Comparison of ENCODE assay signal across 2 cellular contexts in the genomic region with DNA sequence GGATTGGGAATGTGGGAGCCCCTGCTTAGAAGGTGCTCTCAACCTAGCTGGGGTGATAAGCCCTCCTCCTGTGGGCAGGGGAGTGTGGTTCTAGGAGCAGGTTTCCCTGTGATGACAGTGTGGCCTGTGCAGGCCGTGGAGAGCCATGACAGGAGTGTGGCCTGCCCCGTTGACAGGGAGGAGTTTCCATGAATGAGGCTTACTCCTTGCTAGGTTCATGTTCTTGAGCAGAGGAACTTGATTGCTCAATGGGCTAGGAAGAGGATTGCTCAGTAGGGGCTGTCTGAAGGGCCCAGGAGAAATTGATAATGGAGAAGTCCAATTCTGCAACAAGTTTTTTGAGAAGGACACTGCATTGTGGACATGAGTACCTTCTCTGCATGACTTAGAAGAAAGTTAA.
A peak's percentile ranks its signal among the peaks of the same experiment; 100 is the strongest.
TF ChIP-seq lines count a peak whose summit lies in the region.

No MANE protein-coding gene starts in this region.

TF ChIP-seq in K562, 482 proteins besides CTCF, POLR2A, EP300 and RAD21 (continued from another document):
- TF ChIP-seq, protein P1, sequence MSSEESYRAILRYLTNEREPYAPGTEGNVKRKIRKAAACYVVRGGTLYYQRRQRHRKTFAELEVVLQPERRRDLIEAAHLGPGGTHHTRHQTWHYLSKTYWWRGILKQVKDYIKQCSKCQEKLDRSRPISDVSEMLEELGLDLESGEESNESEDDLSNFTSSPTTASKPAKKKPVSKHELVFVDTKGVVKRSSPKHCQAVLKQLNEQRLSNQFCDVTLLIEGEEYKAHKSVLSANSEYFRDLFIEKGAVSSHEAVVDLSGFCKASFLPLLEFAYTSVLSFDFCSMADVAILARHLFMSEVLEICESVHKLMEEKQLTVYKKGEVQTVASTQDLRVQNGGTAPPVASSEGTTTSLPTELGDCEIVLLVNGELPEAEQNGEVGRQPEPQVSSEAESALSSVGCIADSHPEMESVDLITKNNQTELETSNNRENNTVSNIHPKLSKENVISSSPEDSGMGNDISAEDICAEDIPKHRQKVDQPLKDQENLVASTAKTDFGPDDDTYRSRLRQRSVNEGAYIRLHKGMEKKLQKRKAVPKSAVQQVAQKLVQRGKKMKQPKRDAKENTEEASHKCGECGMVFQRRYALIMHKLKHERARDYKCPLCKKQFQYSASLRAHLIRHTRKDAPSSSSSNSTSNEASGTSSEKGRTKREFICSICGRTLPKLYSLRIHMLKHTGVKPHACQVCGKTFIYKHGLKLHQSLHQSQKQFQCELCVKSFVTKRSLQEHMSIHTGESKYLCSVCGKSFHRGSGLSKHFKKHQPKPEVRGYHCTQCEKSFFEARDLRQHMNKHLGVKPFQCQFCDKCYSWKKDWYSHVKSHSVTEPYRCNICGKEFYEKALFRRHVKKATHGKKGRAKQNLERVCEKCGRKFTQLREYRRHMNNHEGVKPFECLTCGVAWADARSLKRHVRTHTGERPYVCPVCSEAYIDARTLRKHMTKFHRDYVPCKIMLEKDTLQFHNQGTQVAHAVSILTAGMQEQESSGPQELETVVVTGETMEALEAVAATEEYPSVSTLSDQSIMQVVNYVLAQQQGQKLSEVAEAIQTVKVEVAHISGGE (CRISPR knock-in tag; IDR thresholded peaks at IDR 0.05), result no peak
- TF ChIP-seq CEBPB (tag; IDR thresholded peaks at IDR 0.05) (0 out of 2 replicates have a peak, but pooled peaks have one; percentile 8), ZNF77 (CRISPR knock-in tag; IDR thresholded peaks at IDR 0.05) (no peak)

TF ChIP-seq in WTC11, 78 proteins besides CTCF, POLR2A, EP300 and RAD21 (continued from another document):
- TF ChIP-seq, protein P2, sequence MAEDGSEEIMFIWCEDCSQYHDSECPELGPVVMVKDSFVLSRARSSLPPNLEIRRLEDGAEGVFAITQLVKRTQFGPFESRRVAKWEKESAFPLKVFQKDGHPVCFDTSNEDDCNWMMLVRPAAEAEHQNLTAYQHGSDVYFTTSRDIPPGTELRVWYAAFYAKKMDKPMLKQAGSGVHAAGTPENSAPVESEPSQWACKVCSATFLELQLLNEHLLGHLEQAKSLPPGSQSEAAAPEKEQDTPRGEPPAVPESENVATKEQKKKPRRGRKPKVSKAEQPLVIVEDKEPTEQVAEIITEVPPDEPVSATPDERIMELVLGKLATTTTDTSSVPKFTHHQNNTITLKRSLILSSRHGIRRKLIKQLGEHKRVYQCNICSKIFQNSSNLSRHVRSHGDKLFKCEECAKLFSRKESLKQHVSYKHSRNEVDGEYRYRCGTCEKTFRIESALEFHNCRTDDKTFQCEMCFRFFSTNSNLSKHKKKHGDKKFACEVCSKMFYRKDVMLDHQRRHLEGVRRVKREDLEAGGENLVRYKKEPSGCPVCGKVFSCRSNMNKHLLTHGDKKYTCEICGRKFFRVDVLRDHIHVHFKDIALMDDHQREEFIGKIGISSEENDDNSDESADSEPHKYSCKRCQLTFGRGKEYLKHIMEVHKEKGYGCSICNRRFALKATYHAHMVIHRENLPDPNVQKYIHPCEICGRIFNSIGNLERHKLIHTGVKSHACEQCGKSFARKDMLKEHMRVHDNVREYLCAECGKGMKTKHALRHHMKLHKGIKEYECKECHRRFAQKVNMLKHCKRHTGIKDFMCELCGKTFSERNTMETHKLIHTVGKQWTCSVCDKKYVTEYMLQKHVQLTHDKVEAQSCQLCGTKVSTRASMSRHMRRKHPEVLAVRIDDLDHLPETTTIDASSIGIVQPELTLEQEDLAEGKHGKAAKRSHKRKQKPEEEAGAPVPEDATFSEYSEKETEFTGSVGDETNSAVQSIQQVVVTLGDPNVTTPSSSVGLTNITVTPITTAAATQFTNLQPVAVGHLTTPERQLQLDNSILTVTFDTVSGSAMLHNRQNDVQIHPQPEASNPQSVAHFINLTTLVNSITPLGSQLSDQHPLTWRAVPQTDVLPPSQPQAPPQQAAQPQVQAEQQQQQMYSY (CRISPR knock-in tag; IDR thresholded peaks at IDR 0.05), result no peak
TF ChIP-seq in WTC11: peak in this region for 0.
